In genomic region chr2:124888431-124888830, GRCh38 we compare ENCODE assay signal across 30 cellular contexts.
"Had no signal": no experiment of that assay in that cellular context is flagged by ENCODE, and none has a peak within 500 bp of the region (broad histone marks: within the 10 kb centered on the region; RNA-seq: fewer than 3 reads in every experiment).

No MANE protein-coding gene starts in this region.

- H3K9ac ChIP-seq: neural progenitor cell, parathyroid adenoma had no signal

- H3K4me1 ChIP-seq: neural progenitor cell, parathyroid adenoma, psoas muscle, right lobe of liver, sigmoid colon, suprapubic skin, testis, tibial artery, transverse colon, upper lobe of right lung, uterus had no signal

- H3K4me1 Mint-ChIP-seq: natural killer cell; nephron; neural progenitor cell; stimulated activated memory B cell treated with anti-CD40 and anti-IgM and Interleukin-4, amounts not matched to agents 10 μg/mL and 1 μg/mL and 100 μg/mL, for 72 hours; stimulated activated naive CD8-positive, alpha-beta T cell treated with anti-CD3 and anti-CD28 coated beads, Interleukin-15, amount 100 ng/mL, for 72 hours had no signal

- H3K27ac Mint-ChIP-seq: natural killer cell; nephron; neural progenitor cell; progenitor cell of endocrine pancreas; stimulated activated memory B cell treated with anti-CD40 and anti-IgM and Interleukin-4, amounts not matched to agents 10 μg/mL and 1 μg/mL and 100 μg/mL, for 72 hours; stimulated activated naive CD8-positive, alpha-beta T cell treated with anti-CD3 and anti-CD28 coated beads, Interleukin-15, amount 100 ng/mL, for 72 hours; type B pancreatic cell had no signal

- H3K27me3 Mint-ChIP-seq: progenitor cell of endocrine pancreas; stimulated activated memory B cell treated with anti-CD40 and anti-IgM and Interleukin-4, amounts not matched to agents 10 μg/mL and 1 μg/mL and 100 μg/mL, for 72 hours; stimulated activated naive CD8-positive, alpha-beta T cell treated with anti-CD3 and anti-CD28 coated beads, Interleukin-15, amount 100 ng/mL, for 72 hours; type B pancreatic cell had no signal

- H3K9me3 Mint-ChIP-seq: nephron, neural progenitor cell had no signal

- H2AFZ ChIP-seq: neural progenitor cell, parathyroid adenoma had no signal

- DNase-seq: natural killer cell; occipital lobe; ovary; posterior cingulate gyrus; psoas muscle; right cardiac atrium; right lobe of liver; sigmoid colon; small intestine; stimulated activated CD4-positive, alpha-beta T cell treated with anti-CD3 and anti-CD28 coated beads, Interleukin-15, amount 100 ng/mL, for 24 hours; stimulated activated CD4-positive, alpha-beta T cell treated with anti-CD3 and anti-CD28 coated beads, Interleukin-2, amount 100 ng/mL, for 24 hours; stimulated activated CD4-positive, alpha-beta T cell treated with anti-CD3 and anti-CD28 coated beads, Interleukin-2, amount 100 ng/mL, for 48 hours; stimulated activated CD4-positive, alpha-beta T cell treated with anti-CD3 and anti-CD28 coated beads, Interleukin-4, amount 100 ng/mL, for 24 hours; stimulated activated CD8-positive, alpha-beta memory T cell treated with anti-CD3 and anti-CD28 coated beads, Interleukin-4, amount 100 ng/mL, for 48 hours; stimulated activated naive CD4-positive, alpha-beta T cell; stimulated activated naive CD8-positive, alpha-beta T cell treated with anti-CD3 and anti-CD28 coated beads, Interleukin-15, amount 100 ng/mL, for 72 hours; stimulated activated naive CD8-positive, alpha-beta T cell treated with anti-CD3 and anti-CD28 coated beads, Interleukin-15, Interleukin-2, amounts not matched to agents 100 U/mL and 50 U/mL, for 24 hours; substantia nigra; testis; tibial artery; transverse colon; upper lobe of right lung; uterus had no signal

- H3K4me3 ChIP-seq: neural progenitor cell, ovary, psoas muscle, right lobe of liver, sigmoid colon, suprapubic skin, testis, tibial artery, transverse colon, upper lobe of right lung, uterus had no signal

- H3K27ac ChIP-seq: neural progenitor cell, ovary, parathyroid adenoma, psoas muscle, right lobe of liver, sigmoid colon, suprapubic skin, testis, tibial artery, transverse colon, upper lobe of right lung, uterus had no signal

- H3K4me2 ChIP-seq: neural progenitor cell had no signal

- H3K27me3 ChIP-seq: neural progenitor cell, ovary, right lobe of liver, sigmoid colon, suprapubic skin, testis, tibial artery, transverse colon, upper lobe of right lung, uterus had no signal

- H3K79me2 ChIP-seq: parathyroid adenoma had no signal

- H3K36me3 ChIP-seq: neural progenitor cell, ovary, right lobe of liver, sigmoid colon, suprapubic skin, tibial artery, transverse colon, upper lobe of right lung, uterus had no signal

- H3K4me3 Mint-ChIP-seq: natural killer cell; nephron; neural progenitor cell; stimulated activated memory B cell treated with anti-CD40 and anti-IgM and Interleukin-4, amounts not matched to agents 10 μg/mL and 1 μg/mL and 100 μg/mL, for 72 hours; stimulated activated naive CD8-positive, alpha-beta T cell treated with anti-CD3 and anti-CD28 coated beads, Interleukin-15, amount 100 ng/mL, for 72 hours; type B pancreatic cell had no signal

- H3K36me3 Mint-ChIP-seq: natural killer cell; neural progenitor cell; stimulated activated memory B cell treated with anti-CD40 and anti-IgM and Interleukin-4, amounts not matched to agents 10 μg/mL and 1 μg/mL and 100 μg/mL, for 72 hours; type B pancreatic cell had no signal

- H3K9me3 ChIP-seq: ovary, psoas muscle, right lobe of liver, sigmoid colon, suprapubic skin, testis, tibial artery, transverse colon, upper lobe of right lung, uterus had no signal

- FAIRE-seq: small intestine had no signal
